21 cellular contexts compared by ENCODE assay signal in the genomic region with DNA sequence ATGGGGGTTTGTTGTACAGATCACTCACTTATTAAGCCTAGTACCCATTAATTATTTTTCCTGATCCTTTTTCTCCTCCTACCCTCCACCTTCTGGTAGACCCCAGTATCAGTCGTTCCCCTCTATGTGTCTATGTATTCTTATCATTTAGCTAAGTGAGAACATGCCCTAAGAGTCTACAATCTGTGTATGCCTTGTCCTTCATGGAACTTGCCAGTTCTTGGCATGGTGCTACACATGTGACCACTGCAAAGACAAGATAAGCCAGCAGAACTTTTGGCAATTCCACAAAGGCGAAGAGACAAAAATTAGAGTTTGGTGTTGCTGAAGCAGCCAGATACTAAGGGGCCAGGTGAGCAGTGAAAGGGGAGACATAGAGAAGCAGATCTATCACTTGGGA.
"Had no signal": no experiment of that assay in that cellular context is flagged by ENCODE, and none has a peak within 500 bp of the region (broad histone marks: within the 10 kb centered on the region; RNA-seq: fewer than 3 reads in every experiment).

No MANE protein-coding gene starts in this region.

- H3K4me3 ChIP-seq: gastrocnemius medialis, mucosa of descending colon, pancreas, prostate gland, spleen, tibial artery, upper lobe of left lung, uterus had no signal

- ATAC-seq: esophagus mucosa; gastrocnemius medialis; mucosa of descending colon; naive thymus-derived CD8-positive, alpha-beta T cell; pancreas; sciatic nerve; stimulated activated memory B cell treated with anti-CD40 and anti-IgM and Interleukin-4, amounts not matched to agents 10 μg/mL and 1 μg/mL and 100 μg/mL, for 72 hours had no signal

- H3K4me3 Mint-ChIP-seq: immature natural killer cell; naive thymus-derived CD8-positive, alpha-beta T cell; neural crest cell; stimulated activated memory B cell treated with anti-CD40 and anti-IgM and Interleukin-4, amounts not matched to agents 10 μg/mL and 1 μg/mL and 100 μg/mL, for 72 hours; stimulated activated naive CD8-positive, alpha-beta T cell treated with anti-CD3 and anti-CD28 coated beads, Interleukin-15, Interleukin-2, amounts not matched to agents 100 ng/mL and 50 ng/mL, for 24 hours had no signal

- H3K36me3 Mint-ChIP-seq: stimulated activated memory B cell treated with anti-CD40 and anti-IgM and Interleukin-4, amounts not matched to agents 10 μg/mL and 1 μg/mL and 100 μg/mL, for 72 hours had no signal

- H3K27ac Mint-ChIP-seq: immature natural killer cell; naive thymus-derived CD8-positive, alpha-beta T cell; stimulated activated memory B cell treated with anti-CD40 and anti-IgM and Interleukin-4, amounts not matched to agents 10 μg/mL and 1 μg/mL and 100 μg/mL, for 72 hours; stimulated activated naive CD8-positive, alpha-beta T cell treated with anti-CD3 and anti-CD28 coated beads, Interleukin-15, Interleukin-2, amounts not matched to agents 100 ng/mL and 50 ng/mL, for 24 hours had no signal

- H3K4me1 Mint-ChIP-seq: immature natural killer cell; naive thymus-derived CD8-positive, alpha-beta T cell; stimulated activated memory B cell treated with anti-CD40 and anti-IgM and Interleukin-4, amounts not matched to agents 10 μg/mL and 1 μg/mL and 100 μg/mL, for 72 hours had no signal

- DNase-seq: cerebellar nuclear complex; dermis blood vessel endothelial cell; gastrocnemius medialis; immature natural killer cell; mammary epithelial cell; mucosa of descending colon; naive thymus-derived CD8-positive, alpha-beta T cell; pancreas; spleen; stimulated activated CD4-positive, alpha-beta T cell treated with anti-CD3 and anti-CD28 coated beads, Interleukin-15, amount 100 ng/mL, for 24 hours; stimulated activated CD4-positive, alpha-beta T cell treated with anti-CD3 and anti-CD28 coated beads, Interleukin-1b, Interleukin-23, amount 100 ng/mL, for 48 hours; stimulated activated CD4-positive, alpha-beta T cell treated with anti-CD3 and anti-CD28 coated beads, Interleukin-4, amount 100 ng/mL, for 24 hours; tibial artery; upper lobe of left lung; uterus had no signal
